Comparison of ENCODE assay signal across 27 cellular contexts in the genomic region with DNA sequence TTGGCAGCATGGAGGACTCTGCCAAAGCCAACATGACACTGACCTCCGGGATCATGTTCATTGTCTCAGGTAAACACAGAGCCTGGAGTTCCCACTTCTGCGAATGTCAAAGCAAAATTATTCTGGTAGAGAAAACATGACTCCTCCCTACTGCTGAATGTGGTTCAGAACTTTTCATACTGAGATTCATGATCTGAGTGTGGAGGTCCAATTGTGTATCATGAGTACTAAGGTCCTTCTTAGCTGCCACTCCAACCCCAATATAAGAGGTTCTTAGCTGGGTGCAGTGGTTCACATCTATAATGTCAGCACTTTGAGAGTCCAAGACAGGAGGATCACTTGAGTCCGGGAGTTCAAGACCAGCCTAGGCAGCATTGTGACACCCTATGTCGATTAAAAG. TPM values are rescaled to one million over a fixed set of nuclear protein-coding genes. Genes with fewer than 3 reads are reported as not detected.
DNase-seq lines count a peak whose midpoint lies in the region; ATAC-seq and TF ChIP-seq lines count a peak whose summit lies in the region.
"Had no signal": no experiment of that assay in that cellular context is flagged by ENCODE, and none has a peak within 500 bp of the region (broad histone marks: within the 10 kb centered on the region; RNA-seq: fewer than 3 reads in every experiment).

No MANE protein-coding gene starts in this region.

- H3K9me3 Mint-ChIP-seq in activated T-cell treated with anti-CD3 and anti-CD28 coated beads, Interleukin-2, amount 50 U/mL, for 72 hours: no peaks in the 10 kb centered on the region
- no peaks in the 10 kb centered on the region for H3K9me3 Mint-ChIP-seq in stimulated activated effector memory CD8-positive, alpha-beta T cell treated with anti-CD3 and anti-CD28 coated beads, Interleukin-12 subunit alpha, Interleukin-12 subunit beta, amount 100 ng/mL, for 72 hours
- H3K9me3 Mint-ChIP-seq in chondrocyte (ENCODE audit: low read depth): no peaks in the 10 kb centered on the region
- H3K9me3 Mint-ChIP-seq: CD8-positive, alpha-beta T cell; T-cell had no signal

- H3K4me3 Mint-ChIP-seq in activated T-cell treated with anti-CD3 and anti-CD28 coated beads, Interleukin-2, amount 50 U/mL, for 72 hours: no peak overlapping the region
- H3K4me3 Mint-ChIP-seq in stimulated activated effector memory CD8-positive, alpha-beta T cell treated with anti-CD3 and anti-CD28 coated beads, Interleukin-12 subunit alpha, Interleukin-12 subunit beta, amount 100 ng/mL, for 72 hours: no peak overlapping the region
- no peak overlapping the region for H3K4me3 Mint-ChIP-seq in chondrocyte (ENCODE audit: unreplicated experiment)
- H3K4me3 Mint-ChIP-seq: CD8-positive, alpha-beta T cell; T-cell had no signal

- H3K27me3 Mint-ChIP-seq in activated T-cell treated with anti-CD3 and anti-CD28 coated beads, Interleukin-2, amount 50 U/mL, for 72 hours (ENCODE audit: low read depth): peaks cover 29% of the 10 kb centered on the region
- no peaks in the 10 kb centered on the region for H3K27me3 Mint-ChIP-seq in chondrocyte (ENCODE audit: low read depth)

- no peaks in the 10 kb centered on the region for H3K27me3 ChIP-seq in vagina
- H3K27me3 ChIP-seq: SJCRH30 had no signal

- no peak for DNase-seq in activated T-cell treated with anti-CD3 and anti-CD28 coated beads, Interleukin-2, amount 50 U/mL, for 72 hours
- no peak for DNase-seq in activated T-cell treated with anti-CD3 and anti-CD28 coated beads, Interleukin-2, amount 50 U/mL, for 1 hour
- peak in 1 of 2 donors; percentile 49 for DNase-seq in stimulated activated effector memory CD8-positive, alpha-beta T cell treated with anti-CD3 and anti-CD28 coated beads, Interleukin-12 subunit alpha, Interleukin-12 subunit beta, amount 100 ng/mL, for 72 hours (ENCODE audit: low spot score in 2 of 2)
- DNase-seq in NCI-H187 (lab: John Stamatoyannopoulos, UW) (no peak), vagina (ENCODE audit: extremely low spot score in 2 of 2) (no peak), chondrocyte (ENCODE audit: low spot score) (no peak)
- DNase-seq: AML-193; C1 segment of cervical spinal cord; CD8-positive, alpha-beta T cell; DND-41; GOT3; KG1; NCI-H1092 treated with DMSO at 0.1 percent for 48 hours; NCI-H1436 treated with DMSO at 0.1 percent for 48 hours; NCI-H2029; NCI-H345; NCI-H524 treated with DMSO at 0.1 percent for 48 hours; NCI-H82; OCI-M1; SJCRH30; T-cell had no signal

- H3K9me3 ChIP-seq in vagina: no peaks in the 10 kb centered on the region

- intact Hi-C loops in vagina (cut with DNase I): no loop called here

- no peaks in the 10 kb centered on the region for H3K4me1 ChIP-seq in vagina
- H3K4me1 ChIP-seq: SJCRH30 had no signal

- no peak for TF ChIP-seq POLR2A in vagina (IDR thresholded peaks at IDR 0.05)

- H3K4me3 ChIP-seq in vagina: no peak overlapping the region
- H3K4me3 ChIP-seq: SJCRH30 had no signal

- no peaks in the 10 kb centered on the region for H3K4me1 Mint-ChIP-seq in activated T-cell treated with anti-CD3 and anti-CD28 coated beads, Interleukin-2, amount 50 U/mL, for 72 hours (ENCODE audit: low read depth)
- no peaks in the 10 kb centered on the region for H3K4me1 Mint-ChIP-seq in stimulated activated effector memory CD8-positive, alpha-beta T cell treated with anti-CD3 and anti-CD28 coated beads, Interleukin-12 subunit alpha, Interleukin-12 subunit beta, amount 100 ng/mL, for 72 hours
- no peaks in the 10 kb centered on the region for H3K4me1 Mint-ChIP-seq in chondrocyte (ENCODE audit: low read depth)
- H3K4me1 Mint-ChIP-seq: T-cell had no signal

- TF ChIP-seq CTCF in vagina (IDR thresholded peaks at IDR 0.05) (no peak), chondrocyte (IDR thresholded peaks at IDR 0.05) (no peak)

- no peak overlapping the region for H3K27ac Mint-ChIP-seq in activated T-cell treated with anti-CD3 and anti-CD28 coated beads, Interleukin-2, amount 50 U/mL, for 72 hours
- no peak overlapping the region for H3K27ac Mint-ChIP-seq in stimulated activated effector memory CD8-positive, alpha-beta T cell treated with anti-CD3 and anti-CD28 coated beads, Interleukin-12 subunit alpha, Interleukin-12 subunit beta, amount 100 ng/mL, for 72 hours
- H3K27ac Mint-ChIP-seq in chondrocyte (ENCODE audit: unreplicated experiment): no peak overlapping the region
- H3K27ac Mint-ChIP-seq: CD8-positive, alpha-beta T cell; T-cell had no signal

- no peaks in the 10 kb centered on the region for H3K36me3 ChIP-seq in vagina
- H3K36me3 ChIP-seq: SJCRH30 had no signal

- peak; percentile 72 to 88 for ATAC-seq in activated T-cell treated with anti-CD3 and anti-CD28 coated beads, Interleukin-2, amount 50 U/mL, for 72 hours (replicated peaks in 1 of 2)
- ATAC-seq in HG02623 (IDR thresholded peaks at IDR 0.05; ENCODE audit: unreplicated experiment) (peak; percentile 33), HG02973 (IDR thresholded peaks at IDR 0.05; ENCODE audit: unreplicated experiment) (peak; percentile 44)
- peak; percentile 68 for ATAC-seq in stimulated activated effector memory CD8-positive, alpha-beta T cell treated with anti-CD3 and anti-CD28 coated beads, Interleukin-12 subunit alpha, Interleukin-12 subunit beta, amount 100 ng/mL, for 72 hours
- ATAC-seq: CD8-positive, alpha-beta T cell; HCT116; HepG2; T-cell had no signal

- no peak overlapping the region for H3K27ac ChIP-seq in vagina
- H3K27ac ChIP-seq: HL-60, SJCRH30 had no signal

- no peaks in the 10 kb centered on the region for H3K36me3 Mint-ChIP-seq in activated T-cell treated with anti-CD3 and anti-CD28 coated beads, Interleukin-2, amount 50 U/mL, for 72 hours (ENCODE audit: insufficient read depth in 2 of 2)
- H3K36me3 Mint-ChIP-seq in stimulated activated effector memory CD8-positive, alpha-beta T cell treated with anti-CD3 and anti-CD28 coated beads, Interleukin-12 subunit alpha, Interleukin-12 subunit beta, amount 100 ng/mL, for 72 hours: no peaks in the 10 kb centered on the region
- peaks cover 22% of the 10 kb centered on the region for H3K36me3 Mint-ChIP-seq in chondrocyte (ENCODE audit: low read depth)
- H3K36me3 Mint-ChIP-seq: CD8-positive, alpha-beta T cell; T-cell had no signal

RNA-seq across cellular contexts. Expression of gene CLDN18, which starts 13.8 kb away (rescaled TPM):
- not detected for total RNA-seq in activated T-cell treated with anti-CD3 and anti-CD28 coated beads, Interleukin-2, amount 50 U/mL, for 72 hours
- total RNA-seq in vagina: not detected
- total RNA-seq in chondrocyte: not detected in 3 replicates
- total RNA-seq: CD8-positive, alpha-beta T cell; G401; HepG2; SJCRH30 had no signal
